In genomic region chr10:129531969-129532660, GRCh38 we compare ENCODE assay signal across 12 cellular contexts.
A peak's percentile ranks its signal among the peaks of the same experiment; 100 is the strongest.
DNase-seq lines count a peak whose midpoint lies in the region; ATAC-seq, FAIRE-seq and TF ChIP-seq lines count a peak whose summit lies in the region.
"Had no signal": no experiment of that assay in that cellular context is flagged by ENCODE, and none has a peak within 500 bp of the region (broad histone marks: within the 10 kb centered on the region; RNA-seq: fewer than 3 reads in every experiment).

No MANE protein-coding gene starts in this region.

- H3K27me3 Mint-ChIP-seq in astrocyte (ENCODE audit: low read depth, unreplicated experiment) (peaks cover 3% of the 10 kb centered on the region), chondrocyte (ENCODE audit: low read depth) (no peaks in the 10 kb centered on the region)
- H3K27me3 Mint-ChIP-seq: activated CD8-positive, alpha-beta T cell treated with anti-CD3 and anti-CD28 coated beads for 36 hours; naive thymus-derived CD8-positive, alpha-beta T cell had no signal

- no peak overlapping the region for H3K4me3 ChIP-seq in astrocyte (ENCODE audit: insufficient read depth, low read depth, low read length)
- H3K4me3 ChIP-seq: tibial nerve had no signal

- H3K9ac ChIP-seq in astrocyte (ENCODE audit: low read length) = no peak overlapping the region

- no peak overlapping the region for H2AFZ ChIP-seq in astrocyte (ENCODE audit: low read depth, low read length)

- ATAC-seq in Right ventricle myocardium inferior (no peak), left ventricle myocardium superior (no peak), left lobe of liver (peak; percentile 43), HG03571 (IDR thresholded peaks at IDR 0.05; ENCODE audit: unreplicated experiment) (no peak), GM19452 (IDR thresholded peaks at IDR 0.05; ENCODE audit: unreplicated experiment) (no peak)
- ATAC-seq: activated CD8-positive, alpha-beta T cell treated with anti-CD3 and anti-CD28 coated beads for 36 hours; naive thymus-derived CD8-positive, alpha-beta T cell had no signal

- H3K36me3 ChIP-seq in astrocyte (ENCODE audit: insufficient read depth, low read length) = no peaks in the 10 kb centered on the region

- H3K4me3 Mint-ChIP-seq in astrocyte (ENCODE audit: unreplicated experiment) (no peak overlapping the region), chondrocyte (ENCODE audit: unreplicated experiment) (no peak overlapping the region)
- H3K4me3 Mint-ChIP-seq: activated CD8-positive, alpha-beta T cell treated with anti-CD3 and anti-CD28 coated beads for 36 hours had no signal

- peaks cover 9% of the 10 kb centered on the region for H3K4me1 ChIP-seq in astrocyte (ENCODE audit: insufficient read depth, low read length)

- DNase-seq in Right ventricle myocardium inferior (ENCODE audit: missing footprints) (peak; percentile 34), left ventricle myocardium superior (no peak), astrocyte (ENCODE audit: low read depth) (peak; percentile 43), left lobe of liver (ENCODE audit: low spot score) (no peak), GM19240 (ENCODE audit: insufficient read length, low spot score) (no peak), chondrocyte (ENCODE audit: low spot score) (no peak)
- DNase-seq: activated CD8-positive, alpha-beta T cell treated with anti-CD3 and anti-CD28 coated beads for 36 hours; naive thymus-derived CD8-positive, alpha-beta T cell; NCI-H2081 treated with DMSO at 0.1 percent for 48 hours had no signal

- peaks cover 11% of the 10 kb centered on the region for H3K4me1 Mint-ChIP-seq in astrocyte (ENCODE audit: low read depth, unreplicated experiment)
- peaks cover 11% of the 10 kb centered on the region for H3K4me1 Mint-ChIP-seq in chondrocyte (ENCODE audit: low read depth)

- H3K9me3 ChIP-seq in astrocyte (ENCODE audit: insufficient read depth, low read depth, low read length) = no peaks in the 10 kb centered on the region

- peaks cover 51% of the 10 kb centered on the region for H4K20me1 ChIP-seq in astrocyte (ENCODE audit: insufficient read depth, low read length)

- peaks cover 12% of the 10 kb centered on the region for H3K36me3 Mint-ChIP-seq in astrocyte (ENCODE audit: low read depth, unreplicated experiment)
- H3K36me3 Mint-ChIP-seq in chondrocyte (ENCODE audit: low read depth) = no peaks in the 10 kb centered on the region

- H3K79me2 ChIP-seq in astrocyte (ENCODE audit: insufficient read depth, low read length) = no peaks in the 10 kb centered on the region

- intact Hi-C loops in Right ventricle myocardium inferior (cut with DNase I) (no loop called here), left ventricle myocardium superior (cut with micrococcal nuclease) (no loop called here)

- H3K27ac ChIP-seq in astrocyte (ENCODE audit: low read depth, low read length) = no peak overlapping the region
- H3K27ac ChIP-seq: tibial nerve had no signal

- no peak for FAIRE-seq in astrocyte (lab: Jason Lieb, UNC)

- H3K9me3 Mint-ChIP-seq in astrocyte (ENCODE audit: unreplicated experiment) (peaks cover 4% of the 10 kb centered on the region), chondrocyte (ENCODE audit: low read depth) (no peaks in the 10 kb centered on the region)

- TF ChIP-seq CTCF in astrocyte (IDR thresholded peaks at IDR 0.05; ENCODE audit: insufficient read depth, low read depth, low read length) (no peak), chondrocyte (IDR thresholded peaks at IDR 0.05) (no peak)

- no peak overlapping the region for H3K27ac Mint-ChIP-seq in astrocyte (ENCODE audit: unreplicated experiment)
- H3K27ac Mint-ChIP-seq in chondrocyte (ENCODE audit: unreplicated experiment) = no peak overlapping the region
- H3K27ac Mint-ChIP-seq: activated CD8-positive, alpha-beta T cell treated with anti-CD3 and anti-CD28 coated beads for 36 hours had no signal

- H3K27me3 ChIP-seq in astrocyte (ENCODE audit: insufficient read depth, low read length) = peaks cover 4% of the 10 kb centered on the region
- H3K27me3 ChIP-seq: tibial nerve had no signal

- H3K4me2 ChIP-seq in astrocyte (ENCODE audit: low read length) = peak overlapping the region; percentile 82

Comparison
In these comparisons a context has a peak if more than half of its experiments do, and no peak if none do; other contexts are left out.
1. DNase-seq: peak in Right ventricle myocardium inferior (single experiment) and astrocyte (single experiment); none in left ventricle myocardium superior (single experiment), left lobe of liver (single experiment), GM19240 (single experiment) and chondrocyte (single experiment).